In genomic region chr16:31142109-31143035, GRCh38 we compare ENCODE assay signal across 1 cellular context.
TF ChIP-seq lines count a peak whose summit lies in the region.

No MANE protein-coding gene starts in this region.

TF ChIP-seq in neural cell, 6 proteins besides CTCF, POLR2A, EP300 and RAD21:
- TF ChIP-seq REST (IDR thresholded peaks at IDR 0.05; ENCODE audit: borderline replicate concordance), result no peak
- TF ChIP-seq MXI1 (conservative IDR thresholded peaks at IDR 0.05; ENCODE audit: poor library complexity, severe bottlenecking), result peak; percentile 50
- no peak for TF ChIP-seq POLR2AphosphoS5 (IDR thresholded peaks at IDR 0.05)
- TF ChIP-seq TAF1 (IDR thresholded peaks at IDR 0.05; ENCODE audit: low read depth), result no peak
- TF ChIP-seq EZH2 (IDR thresholded peaks at IDR 0.05; ENCODE audit: borderline replicate concordance, insufficient read depth, low read length, poor library complexity, severe bottlenecking), result no peak
- peak; percentile 83 for TF ChIP-seq SMC3 (conservative IDR thresholded peaks at IDR 0.05; ENCODE audit: poor library complexity)
TF ChIP-seq in neural cell: peak in this region for 2.
